14 cellular contexts compared by ENCODE assay signal in genomic region chr7:605661-606450, GRCh38.
A peak's percentile ranks its signal among the peaks of the same experiment; 100 is the strongest.
DNase-seq lines count a peak whose midpoint lies in the region; ATAC-seq, FAIRE-seq and TF ChIP-seq lines count a peak whose summit lies in the region.
"Had no signal": no experiment of that assay in that cellular context is flagged by ENCODE, and none has a peak within 500 bp of the region (broad histone marks: within the 10 kb centered on the region; RNA-seq: fewer than 3 reads in every experiment).

No MANE protein-coding gene starts in this region.

- H3K9me3 ChIP-seq in HepG2 (ENCODE audit: low read length) (no peaks in the 10 kb centered on the region), thoracic aorta (no peaks in the 10 kb centered on the region), Caco-2 (no peaks in the 10 kb centered on the region)

- intact Hi-C loops in HepG2 (cut with micrococcal nuclease; ENCODE audit: unreplicated experiment) = no loop called here
- intact Hi-C loops in Caco-2 (cut with micrococcal nuclease; ENCODE audit: unreplicated experiment) = no loop called here

- WGBS in HepG2 (ENCODE audit: low lambda C conversion rate) = 86% methylated on average over 33 of the region's 33 CpGs

- no TSS peak for BruUV-seq in HepG2 (replicated peaks; lab: Mats Ljungman, UMichigan)
- BruUV-seq in Caco-2 (replicated peaks; lab: Mats Ljungman, UMichigan) = no TSS peak

- no peaks in the 10 kb centered on the region for H3K27me3 Mint-ChIP-seq in activated T-cell treated with anti-CD3 and anti-CD28 coated beads, Interleukin-2, amount 50 U/mL, for 24 hours
- H3K27me3 Mint-ChIP-seq in activated T-helper 17 cell treated with anti-CD3 and anti-CD28 coated beads, Interleukin-2, amount 50 U/mL, for 72 hours = no peaks in the 10 kb centered on the region
- H3K27me3 Mint-ChIP-seq in Caco-2 (ENCODE audit: insufficient read depth, unreplicated experiment) = no peaks in the 10 kb centered on the region

- no peaks in the 10 kb centered on the region for H3K27me3 ChIP-seq in HepG2 (ENCODE audit: control insufficient read depth in 1 of 2, insufficient read depth in 2 of 2, low read length in 2 of 2)
- H3K27me3 ChIP-seq in thoracic aorta (replicated peaks; ENCODE audit: insufficient read depth) = no peaks in the 10 kb centered on the region
- H3K27me3 ChIP-seq in Caco-2 (replicated peaks; ENCODE audit: control insufficient read depth, insufficient read depth, low read length) = no peaks in the 10 kb centered on the region
- H3K27me3 ChIP-seq: neural progenitor cell had no signal

- H3K4me1 ChIP-seq in HepG2 (ENCODE audit: insufficient read depth, low read length) (peaks cover 46% of the 10 kb centered on the region), thoracic aorta (ENCODE audit: control insufficient read depth in 1 of 2, low read depth in 2 of 2) (peaks cover 31 to 74% of the 10 kb centered on the region in 2 donors), Caco-2 (peaks cover 6% of the 10 kb centered on the region)

- no peak for DNase-seq in activated T-cell treated with anti-CD3 and anti-CD28 coated beads, Interleukin-2, amount 50 U/mL, for 24 hours
- DNase-seq in activated T-cell treated with anti-CD3 and anti-CD28 coated beads, Interleukin-2, amount 50 U/mL, for 1 hour = no peak
- DNase-seq in HepG2 (ENCODE audit: low spot score) (peak; percentile 15), thoracic aorta (ENCODE audit: low spot score) (no peak), superior temporal gyrus (ENCODE audit: extremely low spot score) (no peak), Caco-2 (no peak)
- DNase-seq: DMS 273 treated with DMSO at 0.1 percent for 48 hours, glutamatergic neuron, kidney glomerular epithelial cell, NCI-H1048 had no signal

- TF ChIP-seq POLR2A in HepG2 (IDR thresholded peaks at IDR 0.05; ENCODE audit: insufficient read depth in 1 of 2, low read depth in 2 of 2, low read length in 2 of 2) = no peak

- peaks cover 71% of the 10 kb centered on the region for H3K36me3 Mint-ChIP-seq in activated T-cell treated with anti-CD3 and anti-CD28 coated beads, Interleukin-2, amount 50 U/mL, for 24 hours (ENCODE audit: low read depth)
- peaks cover 62% of the 10 kb centered on the region for H3K36me3 Mint-ChIP-seq in activated T-helper 17 cell treated with anti-CD3 and anti-CD28 coated beads, Interleukin-2, amount 50 U/mL, for 72 hours (ENCODE audit: low read depth)
- H3K36me3 Mint-ChIP-seq in Caco-2 (ENCODE audit: insufficient read depth, unreplicated experiment) = no peaks in the 10 kb centered on the region
- H3K36me3 Mint-ChIP-seq: neural progenitor cell had no signal

- H3K79me2 ChIP-seq in HepG2 (ENCODE audit: insufficient read depth, low read length) = no peaks in the 10 kb centered on the region

- peaks cover 8% of the 10 kb centered on the region for H3K9me3 Mint-ChIP-seq in activated T-cell treated with anti-CD3 and anti-CD28 coated beads, Interleukin-2, amount 50 U/mL, for 24 hours
- peaks cover 3% of the 10 kb centered on the region for H3K9me3 Mint-ChIP-seq in activated T-helper 17 cell treated with anti-CD3 and anti-CD28 coated beads, Interleukin-2, amount 50 U/mL, for 72 hours
- H3K9me3 Mint-ChIP-seq in Caco-2 (ENCODE audit: unreplicated experiment) = no peaks in the 10 kb centered on the region
- H3K9me3 Mint-ChIP-seq: neural progenitor cell had no signal

- TF ChIP-seq CTCF in HepG2 (CRISPR knock-in tag; IDR thresholded peaks at IDR 0.05) (no peak), thoracic aorta (IDR thresholded peaks at IDR 0.05) (no peak), Caco-2 (IDR thresholded peaks at IDR 0.05; ENCODE audit: insufficient read depth in 1 of 2, low read depth in 1 of 2, low read length in 1 of 2, severe bottlenecking in 1 of 2, unreplicated experiment in 1 of 2) (no peak)

- H4K20me1 ChIP-seq in HepG2 (ENCODE audit: insufficient read depth, low read length) = no peaks in the 10 kb centered on the region

- no peak for TF ChIP-seq EP300 in HepG2 (IDR thresholded peaks at IDR 0.05; ENCODE audit: low read depth in 2 of 2, low read length in 2 of 2)
- no peak for TF ChIP-seq EP300 in HepG2 (CRISPR knock-in tag; IDR thresholded peaks at IDR 0.05; ENCODE audit: borderline replicate concordance)

- H3K36me3 ChIP-seq in HepG2 (replicated peaks in 1 of 2; ENCODE audit: control insufficient read depth in 1 of 2, insufficient read depth in 2 of 2, low read length in 2 of 2) = peaks cover 0 to 5% of the 10 kb centered on the region in 2 experiments; a peak in 2 of 5 replicates
- no peaks in the 10 kb centered on the region for H3K36me3 ChIP-seq in thoracic aorta
- H3K36me3 ChIP-seq in Caco-2 (ENCODE audit: control insufficient read depth, insufficient read depth, low read length) = peaks cover 1% of the 10 kb centered on the region
- H3K36me3 ChIP-seq: neural progenitor cell had no signal

- no peak for ATAC-seq in activated T-helper 17 cell treated with anti-CD3 and anti-CD28 coated beads, Interleukin-2, amount 50 U/mL, for 72 hours (replicated peaks)
- ATAC-seq in HepG2 (no peak), thoracic aorta (ENCODE audit: insufficient number of reproducible peaks, low FRiP score, low read depth) (no peak), GM19035 (IDR thresholded peaks at IDR 0.05; ENCODE audit: unreplicated experiment) (no peak)

- H3K27ac Mint-ChIP-seq in activated T-cell treated with anti-CD3 and anti-CD28 coated beads, Interleukin-2, amount 50 U/mL, for 24 hours = peak overlapping the region; percentile 100
- H3K27ac Mint-ChIP-seq in activated T-helper 17 cell treated with anti-CD3 and anti-CD28 coated beads, Interleukin-2, amount 50 U/mL, for 72 hours = peak overlapping the region; percentile 100
- H3K27ac Mint-ChIP-seq in Caco-2 (ENCODE audit: unreplicated experiment) = no peak overlapping the region
- H3K27ac Mint-ChIP-seq: neural progenitor cell had no signal

- CTCF ChIA-PET in HepG2 (lab: Yijun Ruan, JAX; ENCODE audit: low intra/inter-chr PET ratio, low total read pairs) = no interaction called here
- CTCF ChIA-PET in Caco-2 (lab: Charles Lee) = no interaction called here

- POLR2A ChIA-PET in HepG2 (lab: Yijun Ruan, JAX) (no interaction called here), Caco-2 (lab: Charles Lee) (no interaction called here)

- H3K9ac ChIP-seq in HepG2 (ENCODE audit: insufficient read depth, low read depth, low read length) = no peak overlapping the region
- H3K9ac ChIP-seq: neural progenitor cell had no signal

- H3K4me3 Mint-ChIP-seq in activated T-cell treated with anti-CD3 and anti-CD28 coated beads, Interleukin-2, amount 50 U/mL, for 24 hours = peak overlapping the region; percentile 83
- H3K4me3 Mint-ChIP-seq in activated T-helper 17 cell treated with anti-CD3 and anti-CD28 coated beads, Interleukin-2, amount 50 U/mL, for 72 hours = peak overlapping the region; percentile 98
- H3K4me3 Mint-ChIP-seq in Caco-2 (ENCODE audit: unreplicated experiment) = no peak overlapping the region
- H3K4me3 Mint-ChIP-seq: neural progenitor cell had no signal

- no peak overlapping the region for H3K4me3 ChIP-seq in HepG2 (replicated peaks in 1 of 3; ENCODE audit: insufficient read depth in 1 of 3, low read depth in 2 of 3, low read length in 3 of 3)
- no peak overlapping the region for H3K4me3 ChIP-seq in thoracic aorta
- no peak overlapping the region for H3K4me3 ChIP-seq in Caco-2 (ENCODE audit: low read depth, low read length)
- H3K4me3 ChIP-seq: neural progenitor cell had no signal

- peak overlapping the region; percentile 44 for H3K27ac ChIP-seq in HepG2 (ENCODE audit: extremely low read length, insufficient read depth, low read length)
- peak overlapping the region; percentile 98 to 99 for H3K27ac ChIP-seq in thoracic aorta
- H3K27ac ChIP-seq: neural progenitor cell had no signal

- in situ Hi-C loops in HepG2 (cut with HindIII; ENCODE audit: extremely low pct_ligation_motif_present, low pct_unique_long_range_greater_than_20kb) = no loop called here

- TF ChIP-seq RAD21 in HepG2 (CRISPR knock-in tag; IDR thresholded peaks at IDR 0.05) = no peak

- peak overlapping the region; percentile 20; the same call in 1 of the 2 replicates for H3K4me2 ChIP-seq in HepG2 (ENCODE audit: low read depth, low read length)
- H3K4me2 ChIP-seq: neural progenitor cell had no signal

- FAIRE-seq in HepG2 (lab: Jason Lieb, UNC) = peak; percentile 26
- FAIRE-seq: TTC549 had no signal

- peaks cover 80% of the 10 kb centered on the region for H3K4me1 Mint-ChIP-seq in activated T-cell treated with anti-CD3 and anti-CD28 coated beads, Interleukin-2, amount 50 U/mL, for 24 hours (ENCODE audit: low read depth)
- peaks cover 16% of the 10 kb centered on the region for H3K4me1 Mint-ChIP-seq in activated T-helper 17 cell treated with anti-CD3 and anti-CD28 coated beads, Interleukin-2, amount 50 U/mL, for 72 hours
- H3K4me1 Mint-ChIP-seq in Caco-2 (ENCODE audit: low read depth, unreplicated experiment) = peaks cover 13% of the 10 kb centered on the region

- H2AFZ ChIP-seq in HepG2 (ENCODE audit: low read length) = no peak overlapping the region
- H2AFZ ChIP-seq: neural progenitor cell had no signal

TF ChIP-seq in HepG2, 621 proteins besides CTCF, POLR2A, EP300 and RAD21 (continues in another document):
- TF ChIP-seq SOX6 (IDR thresholded peaks at IDR 0.05) = no peak
- peak; percentile 71 for TF ChIP-seq SOX6 (CRISPR knock-in tag; IDR thresholded peaks at IDR 0.05)
- TF ChIP-seq GATAD2A (CRISPR knock-in tag; IDR thresholded peaks at IDR 0.05) = peak; percentile 72
- peak; percentile 57 for TF ChIP-seq PAXIP1 (CRISPR knock-in tag; conservative IDR thresholded peaks at IDR 0.05)
- TF ChIP-seq RORA (CRISPR knock-in tag; IDR thresholded peaks at IDR 0.05) = no peak
- TF ChIP-seq POLR2G (IDR thresholded peaks at IDR 0.05; ENCODE audit: low read depth, low read length) = no peak
